Comparison of ENCODE assay signal across 1 cellular context in the genomic region with DNA sequence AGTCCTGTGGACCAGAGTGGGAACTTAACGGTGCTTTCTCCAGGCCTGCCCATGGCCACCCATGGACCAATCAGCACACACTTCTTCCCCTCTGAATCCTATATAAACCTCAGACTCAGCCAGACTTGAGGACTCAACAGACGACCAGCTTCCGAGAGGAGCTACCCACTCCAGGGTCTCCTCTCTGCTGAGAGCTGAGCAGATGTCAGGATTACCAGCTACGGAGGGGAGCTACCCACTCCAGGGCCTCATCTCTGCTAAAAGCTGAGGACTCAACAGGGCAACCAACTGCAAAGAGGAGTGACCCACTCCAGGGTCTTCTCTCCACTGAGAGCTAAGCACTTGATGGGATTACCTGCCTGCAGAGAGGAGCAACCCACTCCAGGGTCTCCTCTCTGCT.
TF ChIP-seq lines count a peak whose summit lies in the region.

No MANE protein-coding gene starts in this region.

TF ChIP-seq in GM23338, 12 proteins besides CTCF, POLR2A, EP300 and RAD21 (continued from another document):
- TF ChIP-seq ZNF462 (CRISPR knock-in tag; IDR thresholded peaks at IDR 0.05) (no peak), JUNB (IDR thresholded peaks at IDR 0.05; ENCODE audit: unreplicated experiment) (no peak)
- TF ChIP-seq, protein P1, sequence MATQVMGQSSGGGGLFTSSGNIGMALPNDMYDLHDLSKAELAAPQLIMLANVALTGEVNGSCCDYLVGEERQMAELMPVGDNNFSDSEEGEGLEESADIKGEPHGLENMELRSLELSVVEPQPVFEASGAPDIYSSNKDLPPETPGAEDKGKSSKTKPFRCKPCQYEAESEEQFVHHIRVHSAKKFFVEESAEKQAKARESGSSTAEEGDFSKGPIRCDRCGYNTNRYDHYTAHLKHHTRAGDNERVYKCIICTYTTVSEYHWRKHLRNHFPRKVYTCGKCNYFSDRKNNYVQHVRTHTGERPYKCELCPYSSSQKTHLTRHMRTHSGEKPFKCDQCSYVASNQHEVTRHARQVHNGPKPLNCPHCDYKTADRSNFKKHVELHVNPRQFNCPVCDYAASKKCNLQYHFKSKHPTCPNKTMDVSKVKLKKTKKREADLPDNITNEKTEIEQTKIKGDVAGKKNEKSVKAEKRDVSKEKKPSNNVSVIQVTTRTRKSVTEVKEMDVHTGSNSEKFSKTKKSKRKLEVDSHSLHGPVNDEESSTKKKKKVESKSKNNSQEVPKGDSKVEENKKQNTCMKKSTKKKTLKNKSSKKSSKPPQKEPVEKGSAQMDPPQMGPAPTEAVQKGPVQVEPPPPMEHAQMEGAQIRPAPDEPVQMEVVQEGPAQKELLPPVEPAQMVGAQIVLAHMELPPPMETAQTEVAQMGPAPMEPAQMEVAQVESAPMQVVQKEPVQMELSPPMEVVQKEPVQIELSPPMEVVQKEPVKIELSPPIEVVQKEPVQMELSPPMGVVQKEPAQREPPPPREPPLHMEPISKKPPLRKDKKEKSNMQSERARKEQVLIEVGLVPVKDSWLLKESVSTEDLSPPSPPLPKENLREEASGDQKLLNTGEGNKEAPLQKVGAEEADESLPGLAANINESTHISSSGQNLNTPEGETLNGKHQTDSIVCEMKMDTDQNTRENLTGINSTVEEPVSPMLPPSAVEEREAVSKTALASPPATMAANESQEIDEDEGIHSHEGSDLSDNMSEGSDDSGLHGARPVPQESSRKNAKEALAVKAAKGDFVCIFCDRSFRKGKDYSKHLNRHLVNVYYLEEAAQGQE (IDR thresholded peaks at IDR 0.05; ENCODE audit: unreplicated experiment) = no peak
